9 cellular contexts compared by ENCODE assay signal in genomic region chr7:115476666-115477065, GRCh38.
DNase-seq lines count a peak whose midpoint lies in the region; ATAC-seq, FAIRE-seq and TF ChIP-seq lines count a peak whose summit lies in the region.
"Had no signal": no experiment of that assay in that cellular context is flagged by ENCODE, and none has a peak within 500 bp of the region (broad histone marks: within the 10 kb centered on the region; RNA-seq: fewer than 3 reads in every experiment).

No MANE protein-coding gene starts in this region.

- TF ChIP-seq EP300 in H1 (IDR thresholded peaks at IDR 0.05; ENCODE audit: borderline replicate concordance in 1 of 2, low read depth in 2 of 2, low read length in 2 of 2), result no peak

- no peak overlapping the region for H3K9ac ChIP-seq in H1 (replicated peaks in 1 of 4; ENCODE audit: extremely low read depth in 1 of 4, low read depth in 3 of 4, low read length in 3 of 4)

- 7% methylated on average over 5 of the region's 6 CpGs; no CpG with 5 or more reads in 1 of the 2 experiments for WGBS in H1 (ENCODE audit: extremely low coverage in 1 of 2, insufficient coverage in 1 of 2, insufficient read length in 1 of 2, insufficient replicate concordance in 2 of 2, low coverage in 1 of 2, low lambda C conversion rate in 2 of 2, missing lambda C conversion rate in 1 of 2), 2 experiments

- CTCF ChIA-PET in H1 (lab: Charles Lee; ENCODE audit: partially characterized antibody), result interaction anchor here (0.6 to 1.5 kb wide), 8 partner anchors 9 to 962 kb away, joined by 3 to 8 read pairs (median 4); no protein-coding TSS in a partner anchor

- no peaks in the 10 kb centered on the region for H4K20me1 ChIP-seq in H1 (replicated peaks in 1 of 2; ENCODE audit: control insufficient read depth in 1 of 2, insufficient read depth in 2 of 2, low read length in 2 of 2)
- H4K20me1 ChIP-seq in osteoblast (ENCODE audit: insufficient read depth, low read length), result no peaks in the 10 kb centered on the region

- no peaks in the 10 kb centered on the region for H3K79me2 ChIP-seq in H1 (ENCODE audit: control insufficient read depth in 1 of 2, insufficient read depth in 2 of 2, low read length in 2 of 2)
- no peaks in the 10 kb centered on the region for H3K79me2 ChIP-seq in osteoblast (ENCODE audit: insufficient read depth, low read length)

- no peak overlapping the region for H2AK5ac ChIP-seq in H1 (ENCODE audit: low read depth, low read length)

- no peak overlapping the region for H3K4ac ChIP-seq in H1 (replicated peaks; ENCODE audit: insufficient read length, low read depth, low read length)

- ATAC-seq in GM21786 (IDR thresholded peaks at IDR 0.05; ENCODE audit: unreplicated experiment), result no peak
- no peak for ATAC-seq in GM19035 (IDR thresholded peaks at IDR 0.05; ENCODE audit: unreplicated experiment)
- no peak for ATAC-seq in HG02798 (IDR thresholded peaks at IDR 0.05; ENCODE audit: poor library complexity, unreplicated experiment)

- H3K4me1 ChIP-seq in H1 (replicated peaks in 1 of 4; ENCODE audit: control insufficient read depth in 3 of 4, insufficient read depth in 4 of 4, low read length in 3 of 4), result peaks cover 0 to 10% (median 4%) of the 10 kb centered on the region in 4 experiments; a peak in 4 of 7 replicates
- no peaks in the 10 kb centered on the region for H3K4me1 ChIP-seq in osteoblast (ENCODE audit: insufficient read depth, low read length)

- H3K79me1 ChIP-seq in H1 (ENCODE audit: low read depth, low read length), result no peaks in the 10 kb centered on the region

- H3K23me2 ChIP-seq in H1 (ENCODE audit: low read depth, low read length), result peaks cover 3% of the 10 kb centered on the region; the same call in 1 of the 2 replicates

- no peak overlapping the region for H3K56ac ChIP-seq in H1 (replicated peaks; ENCODE audit: insufficient read length, low read depth, low read length)

- no peak overlapping the region for H4K91ac ChIP-seq in H1 (replicated peaks; ENCODE audit: insufficient read length, low read length)

- H3K14ac ChIP-seq in H1 (ENCODE audit: insufficient read length), result no peak overlapping the region

- no peak overlapping the region for H2BK15ac ChIP-seq in H1 (ENCODE audit: low read length)

- H3K23ac ChIP-seq in H1 (ENCODE audit: insufficient read length), result no peak overlapping the region

- no peaks in the 10 kb centered on the region for H3K36me3 ChIP-seq in H1 (ENCODE audit: control insufficient read depth in 2 of 4, insufficient read depth in 4 of 4, low read length in 3 of 4)
- no peaks in the 10 kb centered on the region for H3K36me3 ChIP-seq in osteoblast (ENCODE audit: insufficient read depth, low read length)

- no peak for TF ChIP-seq CTCF in H1 (IDR thresholded peaks at IDR 0.05; ENCODE audit: control extremely low read depth in 1 of 3, insufficient read depth in 1 of 3, low read depth in 1 of 3, low read length in 3 of 3)
- no peak for TF ChIP-seq CTCF in osteoblast (IDR thresholded peaks at IDR 0.05; ENCODE audit: extremely low read depth, low read depth, low read length)

- H2BK5ac ChIP-seq in H1 (ENCODE audit: low read depth, low read length), result no peak overlapping the region

- TF ChIP-seq POLR2A in H1 (IDR thresholded peaks at IDR 0.05; ENCODE audit: control extremely low read depth in 1 of 2, low read depth in 2 of 2, low read length in 2 of 2), result no peak

- DNase-seq in EH (ENCODE audit: low read depth) (peak; percentile 8), NCI-H1694 (lab: John Stamatoyannopoulos, UW) (peak; percentile 48), H1 (ENCODE audit: low read depth in 1 of 2, low spot score in 2 of 2) (no peak), osteoblast (ENCODE audit: insufficient read length, low spot score, missing footprints) (no peak), NCI-H446 treated with DMSO at 0.1 percent for 48 hours (lab: John Stamatoyannopoulos, UW) (no peak)
- DNase-seq: mammary epithelial cell had no signal

- H4K8ac ChIP-seq in H1 (ENCODE audit: extremely low read depth, insufficient read depth, low read length), result no peak overlapping the region

- H3K27ac ChIP-seq in H1 (ENCODE audit: low read depth, low read length) (no peak overlapping the region), osteoblast (ENCODE audit: low read depth, low read length) (no peak overlapping the region)

- no peak for FAIRE-seq in H1 (lab: Jason Lieb, UNC)

- H3K27me3 ChIP-seq in H1 (replicated peaks in 1 of 4; ENCODE audit: control insufficient read depth in 3 of 4, extremely low read depth in 1 of 4, insufficient read depth in 3 of 4, low read length in 3 of 4), result peaks cover 0 to 17% (median 8%) of the 10 kb centered on the region in 4 experiments; a peak in 5 of 7 replicates
- H3K27me3 ChIP-seq in osteoblast (ENCODE audit: insufficient read depth, low read length), result no peaks in the 10 kb centered on the region

- no peaks in the 10 kb centered on the region for H3K9me3 ChIP-seq in H1 (ENCODE audit: insufficient read depth in 2 of 2, low read depth in 1 of 2, low read length in 1 of 2)
- no peaks in the 10 kb centered on the region for H3K9me3 ChIP-seq in osteoblast (ENCODE audit: low read depth, low read length)

- H3K18ac ChIP-seq in H1 (ENCODE audit: extremely low read depth, low read length), result no peak overlapping the region

- H3K4me3 ChIP-seq in H1 (ENCODE audit: extremely low read depth in 1 of 4, insufficient read depth in 2 of 4, low read depth in 3 of 4, low read length in 4 of 4) (peak overlapping the region; percentile 18 to 78 (median 44); a peak in 7 of 8 replicates), osteoblast (ENCODE audit: insufficient read depth, low read length) (peak overlapping the region; percentile 69)

- H2AFZ ChIP-seq in H1 (ENCODE audit: low read length), result no peak overlapping the region
- peak overlapping the region; percentile 87 for H2AFZ ChIP-seq in osteoblast (ENCODE audit: low read length)

- peak overlapping the region; percentile 90 to 92 for H3K4me2 ChIP-seq in H1 (ENCODE audit: insufficient read depth in 1 of 2, low read depth in 2 of 2, low read length in 2 of 2)
- peak overlapping the region; percentile 75 for H3K4me2 ChIP-seq in osteoblast (ENCODE audit: insufficient read depth, low read length)

- no peak overlapping the region for H4K5ac ChIP-seq in H1 (ENCODE audit: insufficient read length, low read depth, low read length)

- no peak overlapping the region for H2BK12ac ChIP-seq in H1 (ENCODE audit: low read depth, low read length)

- TF ChIP-seq RAD21 in H1 (IDR thresholded peaks at IDR 0.05 in 1 of 2, conservative IDR thresholded peaks at IDR 0.05 in 1 of 2; ENCODE audit: low read depth in 2 of 2, low read length in 2 of 2), result no peak

- POLR2A ChIA-PET in H1 (lab: Charles Lee; ENCODE audit: partially characterized antibody), result no interaction called here

- no peak overlapping the region for H2BK20ac ChIP-seq in H1 (ENCODE audit: low read length)

- H2BK120ac ChIP-seq in H1 (replicated peaks; ENCODE audit: low read depth, low read length), result no peak overlapping the region

TF ChIP-seq in H1, 55 proteins besides CTCF, POLR2A, EP300 and RAD21:
- TF ChIP-seq EZH2 (IDR thresholded peaks at IDR 0.05; ENCODE audit: low read depth, low read length, severe bottlenecking) (peak; percentile 3), ZNF274 (IDR thresholded peaks at IDR 0.05; ENCODE audit: borderline replicate concordance, extremely low read depth, low read length) (no peak), BACH1 (IDR thresholded peaks at IDR 0.05; ENCODE audit: low read length) (no peak), TAF7 (optimal IDR thresholded peaks at IDR 0.05; ENCODE audit: borderline replicate concordance, low read depth, low read length) (no peak)

Comparison
In these comparisons a context has a peak if more than half of its experiments do, and no peak if none do; other contexts are left out.
1. DNase-seq: peak in EH (single experiment) and NCI-H1694 (single experiment); none in H1 (0 of 2), osteoblast (single experiment) and NCI-H446 treated with DMSO at 0.1 percent for 48 hours (single experiment).